Comparison of ENCODE assay signal across 28 cellular contexts in genomic region chr6:29597184-29597583, GRCh38.
"Had no signal": no experiment of that assay in that cellular context is flagged by ENCODE, and none has a peak within 500 bp of the region (broad histone marks: within the 10 kb centered on the region; RNA-seq: fewer than 3 reads in every experiment).

No MANE protein-coding gene starts in this region.

- H3K36me3 ChIP-seq: colonic mucosa, lower lobe of right lung, ovary, suprapubic skin, transverse colon, upper lobe of right lung, uterus had no signal

- DNase-seq: colonic mucosa; effector CD8-positive, alpha-beta T cell; hypothalamus; immature natural killer cell; islet precursor cell; kidney glomerular epithelial cell; left colon; left ventricle myocardium superior; lower lobe of right lung; naive thymus-derived CD8-positive, alpha-beta T cell; nephron progenitor cell; occipital lobe; ovary; posterior cingulate gyrus; psoas muscle; right cardiac atrium; sigmoid colon; spleen; stimulated activated CD4-positive, alpha-beta T cell treated with anti-CD3 and anti-CD28 coated beads, Interleukin-2, amount 100 ng/mL, for 48 hours; stimulated activated naive CD4-positive, alpha-beta T cell; stimulated activated naive CD8-positive, alpha-beta T cell treated with anti-CD3 and anti-CD28 coated beads, Interleukin-15, amount 100 ng/mL, for 72 hours; transverse colon; upper lobe of right lung; uterus had no signal

- H3K4me1 ChIP-seq: colonic mucosa, lower lobe of right lung, psoas muscle, suprapubic skin, upper lobe of right lung, uterus had no signal

- H3K9me3 ChIP-seq: colonic mucosa, lower lobe of right lung, ovary, psoas muscle, sigmoid colon, spleen, suprapubic skin, transverse colon, upper lobe of right lung, uterus had no signal

- H3K27ac ChIP-seq: colonic mucosa, epithelial cell of prostate, lower lobe of right lung, ovary, psoas muscle, sigmoid colon, skin epidermis, spleen, suprapubic skin, transverse colon, upper lobe of right lung, uterus had no signal

- ATAC-seq: esophagus mucosa; left colon; left ventricle myocardium superior; lower lobe of right lung; naive thymus-derived CD8-positive, alpha-beta T cell; psoas muscle; right cardiac atrium; stimulated activated naive CD8-positive, alpha-beta T cell treated with anti-CD3 and anti-CD28 coated beads, Interleukin-15, amount 100 ng/mL, for 72 hours; upper lobe of right lung had no signal

- H3K4me3 ChIP-seq: colonic mucosa, lower lobe of right lung, ovary, psoas muscle, sigmoid colon, skin epidermis, spleen, suprapubic skin, transverse colon, upper lobe of right lung, uterus had no signal
